In genomic region chr1:106721779-106722178, GRCh38 we compare ENCODE assay signal across 15 cellular contexts.
"Had no signal": no experiment of that assay in that cellular context is flagged by ENCODE, and none has a peak within 500 bp of the region (broad histone marks: within the 10 kb centered on the region; RNA-seq: fewer than 3 reads in every experiment).

No MANE protein-coding gene starts in this region.

- DNase-seq: activated CD4-positive, alpha-beta T cell treated with anti-CD3 and anti-CD28 coated beads, Interleukin-2, amount 50 U/mL, for 48 hours; activated naive CD4-positive, alpha-beta T cell treated with anti-CD3 and anti-CD28 coated beads for 36 hours; dermis blood vessel endothelial cell; effector memory CD8-positive, alpha-beta T cell; hypothalamus; kidney glomerular epithelial cell; left ventricle myocardium superior; pancreas; stimulated activated CD4-positive, alpha-beta T cell treated with anti-CD3 and anti-CD28 coated beads, Interleukin-2, amount 100 ng/mL, for 48 hours; thyroid gland; WERI-Rb-1 had no signal

- H3K9me3 Mint-ChIP-seq: stimulated activated memory B cell treated with anti-CD40 and anti-IgM and Interleukin-4, amounts not matched to agents 10 μg/mL and 1 μg/mL and 100 μg/mL, for 72 hours had no signal

- H3K27me3 ChIP-seq: pancreas, thyroid gland had no signal

- H3K27ac Mint-ChIP-seq: activated naive CD4-positive, alpha-beta T cell treated with anti-CD3 and anti-CD28 coated beads for 36 hours; activated T-helper 17 cell treated with anti-CD3 and anti-CD28 coated beads, Interleukin-2, amount 50 U/mL, for 72 hours; effector memory CD8-positive, alpha-beta T cell; stimulated activated memory B cell treated with anti-CD40 and anti-IgM and Interleukin-4, amounts not matched to agents 10 μg/mL and 1 μg/mL and 100 μg/mL, for 72 hours; T-helper 1 cell treated with Interleukin-12 subunit alpha and Interleukin-12 subunit beta and Interleukin-4 antibody, amounts not matched to agents 30 μg/mL and 1 μg/mL, for 36 hours had no signal

- H3K4me3 ChIP-seq: pancreas, thyroid gland had no signal

- ATAC-seq: activated T-helper 17 cell treated with anti-CD3 and anti-CD28 coated beads, Interleukin-2, amount 50 U/mL, for 72 hours; effector memory CD8-positive, alpha-beta T cell; left ventricle myocardium superior; pancreas; stimulated activated memory B cell treated with anti-CD40 and anti-IgM and Interleukin-4, amounts not matched to agents 10 μg/mL and 1 μg/mL and 100 μg/mL, for 72 hours had no signal

- H3K27me3 Mint-ChIP-seq: activated T-helper 17 cell treated with anti-CD3 and anti-CD28 coated beads, Interleukin-2, amount 50 U/mL, for 72 hours; effector memory CD8-positive, alpha-beta T cell; stimulated activated memory B cell treated with anti-CD40 and anti-IgM and Interleukin-4, amounts not matched to agents 10 μg/mL and 1 μg/mL and 100 μg/mL, for 72 hours had no signal

- H3K4me1 ChIP-seq: pancreas, thyroid gland had no signal

- FAIRE-seq: urothelium cell line had no signal

- H3K4me1 Mint-ChIP-seq: activated T-helper 17 cell treated with anti-CD3 and anti-CD28 coated beads, Interleukin-2, amount 50 U/mL, for 72 hours; stimulated activated memory B cell treated with anti-CD40 and anti-IgM and Interleukin-4, amounts not matched to agents 10 μg/mL and 1 μg/mL and 100 μg/mL, for 72 hours had no signal

- H3K36me3 Mint-ChIP-seq: stimulated activated memory B cell treated with anti-CD40 and anti-IgM and Interleukin-4, amounts not matched to agents 10 μg/mL and 1 μg/mL and 100 μg/mL, for 72 hours had no signal

- H3K4me3 Mint-ChIP-seq: activated naive CD4-positive, alpha-beta T cell treated with anti-CD3 and anti-CD28 coated beads for 36 hours; activated T-helper 17 cell treated with anti-CD3 and anti-CD28 coated beads, Interleukin-2, amount 50 U/mL, for 72 hours; effector memory CD8-positive, alpha-beta T cell; stimulated activated memory B cell treated with anti-CD40 and anti-IgM and Interleukin-4, amounts not matched to agents 10 μg/mL and 1 μg/mL and 100 μg/mL, for 72 hours; T-helper 1 cell treated with Interleukin-12 subunit alpha and Interleukin-12 subunit beta and Interleukin-4 antibody, amounts not matched to agents 30 μg/mL and 1 μg/mL, for 36 hours had no signal

- H3K36me3 ChIP-seq: pancreas, thyroid gland, WERI-Rb-1 had no signal

- H3K9me3 ChIP-seq: pancreas, thyroid gland had no signal

- H3K27ac ChIP-seq: pancreas, thyroid gland, WERI-Rb-1 had no signal
